ENCODE assay signal across 37 cellular contexts in genomic region chr11:85835263-85835662, GRCh38. TPM values are rescaled to one million over a fixed set of nuclear protein-coding genes. Genes with fewer than 3 reads are reported as not detected.
"Had no signal": no experiment of that assay in that cellular context is flagged by ENCODE, and none has a peak within 500 bp of the region (broad histone marks: within the 10 kb centered on the region; RNA-seq: fewer than 3 reads in every experiment).

No MANE protein-coding gene starts in this region.

- H3K36me3 ChIP-seq: MG63 had no signal

- H3K27me3 ChIP-seq: MG63 had no signal

- H3K4me3 ChIP-seq: MG63 had no signal

- H3K4me2 ChIP-seq: KMS-11 had no signal

- H3K9ac ChIP-seq: KMS-11 had no signal

- H3K27ac ChIP-seq: KMS-11 had no signal

- DNase-seq: Karpas-422, Kasumi-1, MG63, MM.1S, MV-4-11, NCI-H1048, NCI-H1092, NCI-H1092 treated with DMSO at 0.1 percent for 48 hours, NCI-H1105, NCI-H1105 treated with DMSO at 0.1 percent for 48 hours, NCI-H1417, NCI-H1417 treated with DMSO at 0.1 percent for 48 hours, NCI-H1436, NCI-H1436 treated with DMSO at 0.1 percent for 48 hours, NCI-H146, NCI-H1694, NCI-H1694 treated with DMSO at 0.1 percent for 48 hours, NCI-H187, NCI-H187 treated with DMSO at 0.1 percent for 48 hours, NCI-H1930, NCI-H2029, NCI-H2029 treated with DMSO at 0.1 percent for 48 hours, NCI-H2081, NCI-H2081 treated with DMSO at 0.1 percent for 48 hours, NCI-H2107, NCI-H2171, NCI-H2171 treated with DMSO at 0.1 percent for 48 hours, NCI-H2227 treated with DMSO at 0.1 percent for 48 hours, NCI-H226, NCI-H345, NCI-H446, NCI-H446 treated with DMSO at 0.1 percent for 48 hours, NCI-H510A, NCI-H510A treated with DMSO at 0.1 percent for 48 hours had no signal

RNA-seq across cellular contexts. Expression of gene CCDC83, which starts 19.9 kb away (rescaled TPM):
- total RNA-seq: MCF 10A, NCI-H460 had no signal
